ENCODE assay signal across 8 cellular contexts in the genomic region with DNA sequence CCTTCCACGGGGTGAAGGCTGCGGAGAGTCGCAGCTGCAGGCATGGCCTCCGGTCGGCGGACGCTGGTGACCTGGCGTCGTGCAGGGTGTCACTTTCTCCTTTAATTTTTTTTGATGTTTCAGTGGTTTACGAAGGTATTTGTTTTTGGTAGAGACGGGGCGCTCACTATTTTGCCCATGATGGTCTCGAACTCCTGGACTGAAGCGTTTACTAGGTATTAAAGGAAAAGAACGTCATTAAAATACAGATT. TPM values are rescaled to one million over a fixed set of nuclear protein-coding genes. Genes with fewer than 3 reads are reported as not detected.
A peak's percentile ranks its signal among the peaks of the same experiment; 100 is the strongest.
DNase-seq lines count a peak whose midpoint lies in the region; ATAC-seq and TF ChIP-seq lines count a peak whose summit lies in the region.

No MANE protein-coding gene starts in this region.

- no TSS peak for BruUV-seq in Calu3 (replicated peaks; lab: Mats Ljungman, UMichigan)
- no TSS peak for BruUV-seq in OCI-LY7 (replicated peaks; lab: Mats Ljungman, UMichigan)

- in situ Hi-C loops in ACHN (cut with HindIII; ENCODE audit: low pct_ligation_motif_present, low pct_unique_long_range_greater_than_20kb, low sequenced_read_pairs), result no loop called here

- H4K20me1 ChIP-seq in OCI-LY7 (ENCODE audit: insufficient read depth, low read length), result no peaks in the 10 kb centered on the region

- H3K27ac Mint-ChIP-seq in Calu3 (ENCODE audit: unreplicated experiment), result peak overlapping the region; percentile 100

- H2BK120ac ChIP-seq in neuronal stem cell (ENCODE audit: low read depth, low read length), result no peak overlapping the region

- H3K27me3 Mint-ChIP-seq in Calu3 (ENCODE audit: unreplicated experiment), result no peaks in the 10 kb centered on the region

- H2BK12ac ChIP-seq in neuronal stem cell (ENCODE audit: low read length), result no peak overlapping the region

- no peak for ATAC-seq in GM18517 (IDR thresholded peaks at IDR 0.05; ENCODE audit: unreplicated experiment)
- no peak for ATAC-seq in GM19452 (IDR thresholded peaks at IDR 0.05; ENCODE audit: unreplicated experiment)

- no peak overlapping the region for H2BK5ac ChIP-seq in neuronal stem cell (ENCODE audit: low read length)

- H3K4me3 ChIP-seq in OCI-LY7 (ENCODE audit: low read depth, low read length, poor library complexity, severe bottlenecking) (peak overlapping the region; percentile 79), dorsolateral prefrontal cortex (peak overlapping the region; percentile 33 to 85 (median 68)), neuronal stem cell (ENCODE audit: low read length in 2 of 2) (peak overlapping the region; percentile 60 to 88)

- intact Hi-C loops in Calu3 (cut with micrococcal nuclease; ENCODE audit: unreplicated experiment), result no loop called here
- intact Hi-C loops in OCI-LY7 (cut with micrococcal nuclease; ENCODE audit: unreplicated experiment), result loop anchor here (1.0 to 10.0 kb wide), 4 partner anchors 14 to 473 kb away; a partner anchor contains a TSS
- intact Hi-C loops in dorsolateral prefrontal cortex (cut with DNase I), result loop anchor here in 1 of 2 donors (10.0 kb wide), 1 partner anchor 133 kb away; a partner anchor contains a TSS

- H3K14ac ChIP-seq in neuronal stem cell (ENCODE audit: low read length), result no peak overlapping the region

- no peaks in the 10 kb centered on the region for H3K79me2 ChIP-seq in OCI-LY7 (ENCODE audit: insufficient read depth, low read depth, low read length)

- peaks cover 20% of the 10 kb centered on the region for H3K4me1 Mint-ChIP-seq in Calu3 (ENCODE audit: low read depth, unreplicated experiment)

- H3K79me1 ChIP-seq in neuronal stem cell (ENCODE audit: low read depth, low read length), result no peaks in the 10 kb centered on the region

- H2AFZ ChIP-seq in OCI-LY7 (ENCODE audit: low read length), result peak overlapping the region; percentile 48; the same call in 1 of the 2 replicates
- peak overlapping the region; percentile 90 for H2AFZ ChIP-seq in neuronal stem cell (ENCODE audit: low read length)

- H3K18ac ChIP-seq in neuronal stem cell (ENCODE audit: low read length), result no peak overlapping the region

- H4K8ac ChIP-seq in neuronal stem cell (ENCODE audit: low read depth, low read length), result no peak overlapping the region

- H3K36me3 ChIP-seq in OCI-LY7 (ENCODE audit: insufficient read depth, low read length), result no peaks in the 10 kb centered on the region
- no peaks in the 10 kb centered on the region for H3K36me3 ChIP-seq in neuronal stem cell (replicated peaks in 1 of 2; ENCODE audit: control insufficient read depth in 2 of 2, insufficient read depth in 2 of 2, low read length in 2 of 2)

- no peak overlapping the region for H2BK15ac ChIP-seq in neuronal stem cell (ENCODE audit: low read length)

- POLR2A ChIA-PET in OCI-LY7 (lab: Charles Lee), result no interaction called here

- H3K4me2 ChIP-seq in OCI-LY7 (ENCODE audit: low read length) (peak overlapping the region; percentile 94), neuronal stem cell (ENCODE audit: insufficient read depth, low read length, poor library complexity, severe bottlenecking) (peak overlapping the region; percentile 77)

- H3K9me2 ChIP-seq in OCI-LY7 (ENCODE audit: insufficient read depth, low read length), result no peaks in the 10 kb centered on the region

- no peak overlapping the region for H4K91ac ChIP-seq in neuronal stem cell (ENCODE audit: low read depth, low read length, poor library complexity)

- H3K36me3 Mint-ChIP-seq in Calu3 (ENCODE audit: insufficient read depth, unreplicated experiment), result peaks cover 53% of the 10 kb centered on the region

- H3K27ac ChIP-seq in OCI-LY7 (ENCODE audit: low read depth, low read length, poor library complexity, severe bottlenecking), result no peak overlapping the region
- H3K27ac ChIP-seq in dorsolateral prefrontal cortex, result peak overlapping the region in 38 of 59 donors; percentile 14 to 93 (median 81)
- H3K27ac ChIP-seq in neuronal stem cell (replicated peaks; ENCODE audit: low read length), result no peak overlapping the region

- WGBS in neuronal stem cell (ENCODE audit: extremely low coverage in 2 of 2, insufficient read length in 2 of 2, insufficient replicate concordance in 1 of 2), 2 donors, result no CpG with 5 or more reads among the region's 15 CpGs

- H3K9me3 Mint-ChIP-seq in Calu3 (ENCODE audit: low read depth, unreplicated experiment), result no peaks in the 10 kb centered on the region

- no peak overlapping the region for H3K4ac ChIP-seq in neuronal stem cell (ENCODE audit: low read length)

- no peak overlapping the region for H2AK5ac ChIP-seq in neuronal stem cell (ENCODE audit: low read depth, low read length)

- H3K27me3 ChIP-seq in dorsolateral prefrontal cortex (no peaks in the 10 kb centered on the region), neuronal stem cell (ENCODE audit: control insufficient read depth in 3 of 3, insufficient read depth in 3 of 3, low read depth in 1 of 3, low read length in 3 of 3) (peaks cover 0 to 13% (median 12%) of the 10 kb centered on the region in 3 experiments)

- TF ChIP-seq CTCF in Calu3 (IDR thresholded peaks at IDR 0.05; ENCODE audit: unreplicated experiment) (no peak), OCI-LY7 (conservative IDR thresholded peaks at IDR 0.05; ENCODE audit: low read length) (no peak), dorsolateral prefrontal cortex (IDR thresholded peaks at IDR 0.05 in 54 of 56, conservative IDR thresholded peaks at IDR 0.05 in 2 of 56; ENCODE audit: low read depth in 1 of 56, partially characterized antibody in 56 of 56) (no peak)

- no peak overlapping the region for H3K9ac ChIP-seq in neuronal stem cell (ENCODE audit: low read depth, low read length, poor library complexity)

- peak overlapping the region; percentile 89 for H3K4me3 Mint-ChIP-seq in Calu3 (ENCODE audit: low read depth, unreplicated experiment)

- H3K23ac ChIP-seq in neuronal stem cell (ENCODE audit: low read depth, low read length, poor library complexity), result no peak overlapping the region

- no peak for DNase-seq in Calu3
- DNase-seq in OCI-LY7 (ENCODE audit: low spot score), result no peak
- no peak for DNase-seq in dorsolateral prefrontal cortex
- DNase-seq in neuronal stem cell (ENCODE audit: low spot score), result no peak
- DNase-seq in HT-29 (ENCODE audit: low spot score), result no peak
- DNase-seq in ACHN, result no peak

- CTCF ChIA-PET in Calu3 (lab: Charles Lee) (interaction anchor here (1.0 to 1.2 kb wide), 3 partner anchors 14 to 22 kb away, joined by 3 to 4 read pairs (median 3); no protein-coding TSS in a partner anchor), OCI-LY7 (lab: Charles Lee; ENCODE audit: unreplicated experiment) (no interaction called here)

- H3K9me3 ChIP-seq in OCI-LY7 (ENCODE audit: low read length), result no peaks in the 10 kb centered on the region
- no peaks in the 10 kb centered on the region for H3K9me3 ChIP-seq in neuronal stem cell (replicated peaks in 1 of 2; ENCODE audit: control insufficient read depth in 2 of 2, insufficient read depth in 1 of 2, low read depth in 1 of 2, low read length in 2 of 2)

- H3K4me1 ChIP-seq in OCI-LY7 (ENCODE audit: insufficient read depth, low read length, poor library complexity, severe bottlenecking) (peaks cover 17% of the 10 kb centered on the region), neuronal stem cell (ENCODE audit: control insufficient read depth in 2 of 2, insufficient read depth in 1 of 2, low read depth in 1 of 2, low read length in 2 of 2) (peaks cover 2 to 4% of the 10 kb centered on the region in 2 donors)

RNA-seq across cellular contexts. Expression of a gene that starts 17.1 kb away (rescaled TPM):
- total RNA-seq in Calu3 (2022), result 9.8 and 11.8 TPM in 2 replicates
- total RNA-seq in OCI-LY7 (2014; rRNA removed; shearing (Covaris generic)), result 3.4 and 4.8 TPM in 2 replicates
- 8.5 and 9.1 TPM in 2 replicates for total RNA-seq in OCI-LY7 (2022)
- total RNA-seq in dorsolateral prefrontal cortex, result 10 to 100 TPM; 15.3 to 32.9 (median 20.5) TPM
- 8.2 TPM for polyA plus RNA-seq in neuronal stem cell (2013, experiment 1 of 2)
- 7.9 TPM for polyA plus RNA-seq in neuronal stem cell (2013, experiment 2 of 2)
- 5.8 and 7.2 TPM in 2 replicates for total RNA-seq in HT-29 (2014; rRNA removed; shearing (Covaris generic))

RNA-seq across cellular contexts. Expression of a gene that starts 36.1 kb away (rescaled TPM):
- 0.40 and 0.54 TPM in 2 replicates for total RNA-seq in Calu3 (2022)
- total RNA-seq in OCI-LY7 (2014; rRNA removed; shearing (Covaris generic)), result not detected in 2 replicates
- total RNA-seq in OCI-LY7 (2022), result not detected in 2 replicates
- 1 to 10 TPM in 49 of 120 experiments, under 1 TPM in 46, not detected in 25; 0.52 to 3.4 (median 1.0) TPM for total RNA-seq in dorsolateral prefrontal cortex
- 0.21 TPM for polyA plus RNA-seq in neuronal stem cell (2013, experiment 1 of 2)
- polyA plus RNA-seq in neuronal stem cell (2013, experiment 2 of 2), result 0.10 TPM
- total RNA-seq in HT-29 (2014; rRNA removed; shearing (Covaris generic)), result not detected in 2 replicates

RNA-seq across cellular contexts. Expression of a gene that starts 39.6 kb away (rescaled TPM):
- total RNA-seq in Calu3 (2022), result 17.2 and 17.7 TPM in 2 replicates
- 0.67 and 1.2 TPM in 2 replicates for total RNA-seq in OCI-LY7 (2014; rRNA removed; shearing (Covaris generic))
- total RNA-seq in OCI-LY7 (2022), result 0.30 TPM in 1 of 2 replicates, not detected in the other
- total RNA-seq in dorsolateral prefrontal cortex, result 10 to 100 TPM in 64 of 120 experiments, 1 to 10 TPM in 56; 6.4 to 18.5 (median 10.4) TPM
- polyA plus RNA-seq in neuronal stem cell (2013, experiment 1 of 2), result 10.4 TPM
- polyA plus RNA-seq in neuronal stem cell (2013, experiment 2 of 2), result 9.9 TPM
- total RNA-seq in HT-29 (2014; rRNA removed; shearing (Covaris generic)), result 26.7 and 33.3 TPM in 2 replicates

RNA-seq across cellular contexts. Expression of a gene that starts 52.9 kb away (rescaled TPM):
- total RNA-seq in Calu3 (2022) (not detected in 2 replicates), OCI-LY7 (2022) (0.49 and 0.72 TPM in 2 replicates), dorsolateral prefrontal cortex (under 1 TPM in 8 of 120 experiments, not detected in 112; 0.28 to 0.84 (median 0.41) TPM)
- total RNA-seq in OCI-LY7 (2014; rRNA removed; shearing (Covaris generic)), result 0.09 TPM in 1 of 2 replicates, not detected in the other
- 1.1 TPM for polyA plus RNA-seq in neuronal stem cell (2013, experiment 1 of 2)
- 1.1 TPM for polyA plus RNA-seq in neuronal stem cell (2013, experiment 2 of 2)
- total RNA-seq in HT-29 (2014; rRNA removed; shearing (Covaris generic)), result not detected in 2 replicates

Comparison
In these comparisons a context has a peak if more than half of its experiments do, and no peak if none do; other contexts are left out.
1. H3K27ac ChIP-seq: peak in dorsolateral prefrontal cortex (38 of 59); none in OCI-LY7 (single experiment) and neuronal stem cell (single experiment).
2. Peak in every context shown above with its lines, with median percentiles within 50 percentile points of each other: H3K4me3 ChIP-seq.